Comparison of ENCODE assay signal across 10 cellular contexts in genomic region chr3:64443553-64444331, GRCh38.
A peak's percentile ranks its signal among the peaks of the same experiment; 100 is the strongest.
DNase-seq lines count a peak whose midpoint lies in the region; FAIRE-seq and TF ChIP-seq lines count a peak whose summit lies in the region.
"Had no signal": no experiment of that assay in that cellular context is flagged by ENCODE, and none has a peak within 500 bp of the region (broad histone marks: within the 10 kb centered on the region; RNA-seq: fewer than 3 reads in every experiment).

No MANE protein-coding gene starts in this region.

- no peak overlapping the region for H3K4ac ChIP-seq in H1 (replicated peaks; ENCODE audit: insufficient read length, low read depth, low read length)

- H3K4me3 ChIP-seq in AG04450 (ENCODE audit: low read depth, low read length) (peak overlapping the region; percentile 79), H1 (ENCODE audit: extremely low read depth in 1 of 4, insufficient read depth in 2 of 4, low read depth in 3 of 4, low read length in 4 of 4) (no peak overlapping the region), WERI-Rb-1 (ENCODE audit: low read depth, low read length) (no peak overlapping the region)

- H2BK12ac ChIP-seq in H1 (ENCODE audit: low read depth, low read length), result no peak overlapping the region

- peak overlapping the region; percentile 70 for H3K27ac ChIP-seq in AG04450 (ENCODE audit: low read depth, low read length)
- H3K27ac ChIP-seq in H1 (ENCODE audit: low read depth, low read length), result no peak overlapping the region
- H3K27ac ChIP-seq in WERI-Rb-1, result no peak overlapping the region
- H3K27ac ChIP-seq: psoas muscle had no signal

- H3K23ac ChIP-seq in H1 (ENCODE audit: insufficient read length), result no peak overlapping the region

- DNase-seq in AG04450 (ENCODE audit: low read depth, low spot score), result no peak
- peak; percentile 77 for DNase-seq in HCEC 1CT
- no peak for DNase-seq in H1 (ENCODE audit: low read depth in 1 of 2, low spot score in 2 of 2)
- DNase-seq in myocyte (ENCODE audit: low read depth), result peak; percentile 28
- no peak for DNase-seq in WERI-Rb-1
- DNase-seq in activated CD4-positive, alpha-beta T cell treated with anti-CD3 and anti-CD28 coated beads, Interleukin-2, amount 50 U/mL, for 1 hour, result no peak
- no peak for DNase-seq in NOMO-1 treated with dmso at 0.1 percent for 144 hours (lab: John Stamatoyannopoulos, UW; ENCODE audit: unreplicated experiment)
- no peak for DNase-seq in NK-92 treated with Interleukin-12 subunit alpha and Interleukin-12 subunit beta, amount 100 ng/mL, for 24 hours (lab: John Stamatoyannopoulos, UW)
- DNase-seq: CD8-positive, alpha-beta T cell; psoas muscle had no signal

- H3K56ac ChIP-seq in H1 (replicated peaks; ENCODE audit: insufficient read length, low read depth, low read length), result no peak overlapping the region

- H3K18ac ChIP-seq in H1 (ENCODE audit: extremely low read depth, low read length), result no peak overlapping the region

- no peak for TF ChIP-seq RAD21 in H1 (IDR thresholded peaks at IDR 0.05 in 1 of 2, conservative IDR thresholded peaks at IDR 0.05 in 1 of 2; ENCODE audit: low read depth in 2 of 2, low read length in 2 of 2)

- 0 out of 2 replicates have a peak overlapping the region, but pooled peaks have one; percentile 20 for H2BK15ac ChIP-seq in H1 (ENCODE audit: low read length)

- H3K4me1 ChIP-seq in H1 (replicated peaks in 1 of 4; ENCODE audit: control insufficient read depth in 3 of 4, insufficient read depth in 4 of 4, low read length in 3 of 4), result peaks cover 4 to 24% (median 17%) of the 10 kb centered on the region in 4 experiments
- H3K4me1 ChIP-seq: psoas muscle had no signal

- TF ChIP-seq POLR2A in H1 (IDR thresholded peaks at IDR 0.05; ENCODE audit: control extremely low read depth in 1 of 2, low read depth in 2 of 2, low read length in 2 of 2), result no peak

- TF ChIP-seq EP300 in H1 (IDR thresholded peaks at IDR 0.05; ENCODE audit: borderline replicate concordance in 1 of 2, low read depth in 2 of 2, low read length in 2 of 2), result no peak

- POLR2A ChIA-PET in AG04450 (lab: Yijun Ruan, JAX), result interaction anchor here (0.7 to 2.4 kb wide), 6 partner anchors 17 to 177 kb away, joined by 3 to 8 read pairs (median 4); no protein-coding TSS in a partner anchor
- POLR2A ChIA-PET in H1 (lab: Charles Lee; ENCODE audit: partially characterized antibody), result interaction anchor here (1.1 kb wide), 1 partner anchor 26 kb away, joined by 6 read pairs; no protein-coding TSS in a partner anchor

- no peak for FAIRE-seq in H1 (lab: Jason Lieb, UNC)

- no peak overlapping the region for H3K9ac ChIP-seq in H1 (replicated peaks in 1 of 4; ENCODE audit: extremely low read depth in 1 of 4, low read depth in 3 of 4, low read length in 3 of 4)

- no peak overlapping the region for H4K91ac ChIP-seq in H1 (replicated peaks; ENCODE audit: insufficient read length, low read length)

- H2BK120ac ChIP-seq in H1 (replicated peaks; ENCODE audit: low read depth, low read length), result no peak overlapping the region

- no peaks in the 10 kb centered on the region for H3K79me1 ChIP-seq in H1 (ENCODE audit: low read depth, low read length)

- no peak overlapping the region for H3K14ac ChIP-seq in H1 (ENCODE audit: insufficient read length)

- TF ChIP-seq CTCF in AG04450 (IDR thresholded peaks at IDR 0.05; ENCODE audit: low read depth, low read length) (no peak), H1 (IDR thresholded peaks at IDR 0.05; ENCODE audit: control extremely low read depth in 1 of 3, insufficient read depth in 1 of 3, low read depth in 1 of 3, low read length in 3 of 3) (no peak), WERI-Rb-1 (IDR thresholded peaks at IDR 0.05; ENCODE audit: low read depth, low read length) (no peak)

- no peak overlapping the region for H2AK5ac ChIP-seq in H1 (ENCODE audit: low read depth, low read length)

- peak overlapping the region; percentile 26 to 73; a peak in 2 of 4 replicates for H3K4me2 ChIP-seq in H1 (ENCODE audit: insufficient read depth in 1 of 2, low read depth in 2 of 2, low read length in 2 of 2)

- 84% methylated on average over 14 of the region's 16 CpGs; no CpG with 5 or more reads in 1 of the 2 experiments for WGBS in H1 (ENCODE audit: extremely low coverage in 1 of 2, insufficient coverage in 1 of 2, insufficient read length in 1 of 2, insufficient replicate concordance in 2 of 2, low coverage in 1 of 2, low lambda C conversion rate in 2 of 2, missing lambda C conversion rate in 1 of 2), 2 experiments

- no peak overlapping the region for H2BK20ac ChIP-seq in H1 (ENCODE audit: low read length)

- H2BK5ac ChIP-seq in H1 (ENCODE audit: low read depth, low read length), result no peak overlapping the region

- H4K5ac ChIP-seq in H1 (ENCODE audit: insufficient read length, low read depth, low read length), result no peak overlapping the region

- H3K27me3 ChIP-seq in AG04450 (ENCODE audit: control insufficient read depth, insufficient read depth, low read length), result no peaks in the 10 kb centered on the region
- no peaks in the 10 kb centered on the region; a peak in 2 of 7 replicates for H3K27me3 ChIP-seq in H1 (replicated peaks in 1 of 4; ENCODE audit: control insufficient read depth in 3 of 4, extremely low read depth in 1 of 4, insufficient read depth in 3 of 4, low read length in 3 of 4)
- H3K27me3 ChIP-seq in WERI-Rb-1 (ENCODE audit: insufficient read depth, low read depth, severe bottlenecking), result no peaks in the 10 kb centered on the region

- no peaks in the 10 kb centered on the region for H4K20me1 ChIP-seq in H1 (replicated peaks in 1 of 2; ENCODE audit: control insufficient read depth in 1 of 2, insufficient read depth in 2 of 2, low read length in 2 of 2)

- H2AFZ ChIP-seq in H1 (ENCODE audit: low read length), result no peak overlapping the region

- H3K9me3 ChIP-seq in AG04450 (ENCODE audit: control insufficient read depth, insufficient read depth, low read length), result no peaks in the 10 kb centered on the region
- no peaks in the 10 kb centered on the region for H3K9me3 ChIP-seq in H1 (ENCODE audit: insufficient read depth in 2 of 2, low read depth in 1 of 2, low read length in 1 of 2)
- H3K9me3 ChIP-seq in WERI-Rb-1 (ENCODE audit: severe bottlenecking), result no peaks in the 10 kb centered on the region
- H3K9me3 ChIP-seq: psoas muscle had no signal

- no peaks in the 10 kb centered on the region for H3K79me2 ChIP-seq in H1 (ENCODE audit: control insufficient read depth in 1 of 2, insufficient read depth in 2 of 2, low read length in 2 of 2)

- CTCF ChIA-PET in AG04450 (lab: Charles Lee) (interaction anchor here (0.6 to 2.5 kb wide), 3 partner anchors 41 to 420 kb away, joined by 3 to 8 read pairs (median 4); partner anchors contain the start of gene PSMD6), H1 (lab: Charles Lee; ENCODE audit: partially characterized antibody) (interaction anchor here (0.8 to 6.4 kb wide), 3 partner anchors 22 to 240 kb away, joined by 3 to 63 read pairs (median 6); no protein-coding TSS in a partner anchor)

- peaks cover 3% of the 10 kb centered on the region; the same call in 1 of the 2 replicates for H3K23me2 ChIP-seq in H1 (ENCODE audit: low read depth, low read length)

- H4K8ac ChIP-seq in H1 (ENCODE audit: extremely low read depth, insufficient read depth, low read length), result no peak overlapping the region

- no peaks in the 10 kb centered on the region for H3K36me3 ChIP-seq in H1 (ENCODE audit: control insufficient read depth in 2 of 4, insufficient read depth in 4 of 4, low read length in 3 of 4)
- H3K36me3 ChIP-seq in WERI-Rb-1, result no peaks in the 10 kb centered on the region

TF ChIP-seq in H1, 55 proteins besides CTCF, POLR2A, EP300 and RAD21:
- 0 out of 2 replicates have a peak, but pooled peaks have one; percentile 20 for TF ChIP-seq CEBPB (IDR thresholded peaks at IDR 0.05; ENCODE audit: low read depth, low read length)
- TF ChIP-seq RFX5 (IDR thresholded peaks at IDR 0.05; ENCODE audit: borderline replicate concordance, low read depth, low read length), result no peak
- no peak for TF ChIP-seq SUZ12 (IDR thresholded peaks at IDR 0.05; ENCODE audit: low read length)
TF ChIP-seq in H1: peak in this region for 1.

Comparison
In these comparisons a context has a peak if more than half of its experiments do, and no peak if none do; other contexts are left out.
1. DNase-seq: peak in HCEC 1CT (single experiment) and myocyte (single experiment); none in AG04450 (single experiment), H1 (0 of 2), WERI-Rb-1 (single experiment), activated CD4-positive, alpha-beta T cell treated with anti-CD3 and anti-CD28 coated beads, Interleukin-2, amount 50 U/mL, for 1 hour (single experiment), NOMO-1 treated with dmso at 0.1 percent for 144 hours (single experiment) and NK-92 treated with Interleukin-12 subunit alpha and Interleukin-12 subunit beta, amount 100 ng/mL, for 24 hours (single experiment).